1 cellular context compared by ENCODE assay signal in the genomic region with DNA sequence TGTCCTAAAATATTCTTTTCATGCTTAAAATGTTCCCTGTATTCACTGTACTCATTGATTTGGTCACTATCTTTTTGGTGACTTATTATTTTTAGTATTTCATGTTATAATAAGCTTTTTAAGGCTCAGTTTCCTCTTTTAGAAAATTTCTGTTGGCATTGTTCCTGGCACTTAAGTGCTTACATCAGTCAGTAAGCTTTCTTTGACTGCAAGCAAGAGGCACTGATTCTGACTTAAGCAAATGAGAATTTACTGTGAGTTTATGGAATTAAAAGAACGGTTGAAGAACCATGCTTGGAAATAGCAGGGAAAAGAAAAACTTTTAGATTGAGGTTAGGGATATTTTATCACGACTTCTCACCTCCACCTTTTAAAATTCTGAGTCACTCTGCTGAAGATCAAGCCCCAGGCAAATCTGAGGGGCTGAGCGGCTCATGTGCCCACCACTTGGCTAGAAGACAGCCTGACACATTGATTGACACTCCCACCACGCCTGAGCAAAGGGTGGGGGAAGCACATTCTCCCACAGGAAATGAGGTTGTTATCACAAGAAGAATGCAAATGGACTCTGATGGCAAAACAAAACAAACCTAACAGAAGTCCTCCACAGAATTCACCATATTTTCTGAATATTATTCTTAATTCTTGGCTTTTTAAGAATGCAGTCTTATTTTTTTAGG.
TF ChIP-seq lines count a peak whose summit lies in the region.

No MANE protein-coding gene starts in this region.

TF ChIP-seq in H1, 55 proteins besides CTCF, POLR2A, EP300 and RAD21 (continued from another document):
- TF ChIP-seq, protein P1, sequence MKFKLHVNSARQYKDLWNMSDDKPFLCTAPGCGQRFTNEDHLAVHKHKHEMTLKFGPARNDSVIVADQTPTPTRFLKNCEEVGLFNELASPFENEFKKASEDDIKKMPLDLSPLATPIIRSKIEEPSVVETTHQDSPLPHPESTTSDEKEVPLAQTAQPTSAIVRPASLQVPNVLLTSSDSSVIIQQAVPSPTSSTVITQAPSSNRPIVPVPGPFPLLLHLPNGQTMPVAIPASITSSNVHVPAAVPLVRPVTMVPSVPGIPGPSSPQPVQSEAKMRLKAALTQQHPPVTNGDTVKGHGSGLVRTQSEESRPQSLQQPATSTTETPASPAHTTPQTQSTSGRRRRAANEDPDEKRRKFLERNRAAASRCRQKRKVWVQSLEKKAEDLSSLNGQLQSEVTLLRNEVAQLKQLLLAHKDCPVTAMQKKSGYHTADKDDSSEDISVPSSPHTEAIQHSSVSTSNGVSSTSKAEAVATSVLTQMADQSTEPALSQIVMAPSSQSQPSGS (IDR thresholded peaks at IDR 0.05; ENCODE audit: low read length), result no peak
- TF ChIP-seq RBBP5 (IDR thresholded peaks at IDR 0.05; ENCODE audit: borderline replicate concordance, low read depth, low read length) (no peak), NANOG (IDR thresholded peaks at IDR 0.05; ENCODE audit: insufficient read depth, low read depth, low read length, poor library complexity, severe bottlenecking) (no peak), POLR2AphosphoS5 (IDR thresholded peaks at IDR 0.05; ENCODE audit: low read depth, low read length) (no peak), TCF12 (IDR thresholded peaks at IDR 0.05; ENCODE audit: low read depth, low read length) (no peak), RFX5 (IDR thresholded peaks at IDR 0.05; ENCODE audit: borderline replicate concordance, low read depth, low read length) (no peak), SAP30 (IDR thresholded peaks at IDR 0.05; ENCODE audit: insufficient read depth, insufficient replicate concordance, low read length) (no peak), TAF7 (optimal IDR thresholded peaks at IDR 0.05; ENCODE audit: borderline replicate concordance, low read depth, low read length) (no peak)
